7 cellular contexts compared by ENCODE assay signal in the genomic region with DNA sequence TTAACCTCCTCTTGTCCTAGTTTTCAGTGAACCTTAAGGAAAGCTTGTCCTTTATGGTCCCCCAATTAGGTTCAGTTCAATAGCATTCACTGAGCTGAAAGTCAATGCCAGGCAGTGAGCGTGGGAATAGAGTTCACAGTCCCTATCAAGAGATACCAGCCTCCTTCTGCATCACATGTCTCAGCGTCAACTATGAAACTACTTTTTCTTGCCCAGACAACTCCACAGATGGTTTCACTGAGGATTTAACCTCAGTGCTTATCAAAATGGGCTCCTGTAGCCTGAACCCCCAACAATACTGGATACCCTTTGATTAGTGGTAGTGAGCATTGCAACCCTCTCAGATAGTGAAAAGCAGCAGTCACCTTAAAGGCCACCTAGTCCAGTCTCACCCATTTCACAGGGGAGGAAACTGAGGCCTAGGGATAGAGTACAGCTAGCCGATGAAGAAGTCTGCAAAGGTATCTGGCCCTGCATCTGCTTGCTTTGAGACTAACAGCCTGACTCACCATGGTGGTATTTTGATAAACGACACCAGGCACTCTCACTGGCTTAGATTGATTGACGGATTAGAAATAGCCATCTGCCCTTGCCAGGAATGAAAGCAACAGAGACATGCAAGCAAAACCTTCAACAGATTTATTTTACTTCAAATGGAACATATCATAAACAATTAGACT. TPM values are rescaled to one million over a fixed set of nuclear protein-coding genes. Genes with fewer than 3 reads are reported as not detected.
DNase-seq lines count a peak whose midpoint lies in the region; ATAC-seq, FAIRE-seq and TF ChIP-seq lines count a peak whose summit lies in the region.

No MANE protein-coding gene starts in this region.

- TF ChIP-seq CTCF in dorsolateral prefrontal cortex (IDR thresholded peaks at IDR 0.05 in 54 of 56, conservative IDR thresholded peaks at IDR 0.05 in 2 of 56; ENCODE audit: low read depth in 1 of 56, partially characterized antibody in 56 of 56) (no peak), body of pancreas (IDR thresholded peaks at IDR 0.05) (no peak)

- in situ Hi-C loops in GM23248 (cut with MboI), result no loop called here

- no peak for DNase-seq in GM23248
- peak; percentile 43 for DNase-seq in OCI-M1 (lab: John Stamatoyannopoulos, UW)
- no peak for DNase-seq in dorsolateral prefrontal cortex
- peak; percentile 73 for DNase-seq in small intestine
- no peak for DNase-seq in body of pancreas
- no peak for DNase-seq in NCI-H2227 (lab: John Stamatoyannopoulos, UW; ENCODE audit: unreplicated experiment)

- TF ChIP-seq POLR2A in body of pancreas (IDR thresholded peaks at IDR 0.05), result no peak

- H3F3A ChIP-seq in GM23248 (ENCODE audit: insufficient read depth), result peaks cover 40% of the 10 kb centered on the region

- WGBS in GM23248 (ENCODE audit: low coverage in 1 of 2, low lambda C conversion rate in 2 of 2, missing lambda C conversion rate in 2 of 2), 2 experiments, result 51% methylated on average over 5 of the region's 5 CpGs
- WGBS in small intestine, 3 donors, result 15 to 52% (median 22%) methylated on average over 5 of the region's 5 CpGs
- 63 to 73% methylated on average over 5 of the region's 5 CpGs for WGBS in body of pancreas, 2 donors

- ATAC-seq in body of pancreas, result no peak
- no peak for ATAC-seq in GM21367 (IDR thresholded peaks at IDR 0.05; ENCODE audit: unreplicated experiment)

- no peak overlapping the region; the same call in 1 of the 2 replicates for H3K27ac ChIP-seq in GM23248
- peak overlapping the region in 51 of 59 donors; percentile 8 to 99 (median 96) for H3K27ac ChIP-seq in dorsolateral prefrontal cortex
- H3K27ac ChIP-seq in small intestine (ENCODE audit: low read depth in 1 of 2, low read length in 1 of 2), result peak overlapping the region; percentile 64 to 74
- peak overlapping the region in 1 of 4 donors; percentile 96 for H3K27ac ChIP-seq in body of pancreas

- H2AFZ ChIP-seq in GM23248, result no peak overlapping the region

- H3K4me3 ChIP-seq in GM23248 (no peak overlapping the region), dorsolateral prefrontal cortex (no peak overlapping the region), small intestine (ENCODE audit: low read depth in 1 of 2, low read length in 2 of 2) (no peak overlapping the region), body of pancreas (no peak overlapping the region)

- no peaks in the 10 kb centered on the region for H3K9me2 ChIP-seq in GM23248 (ENCODE audit: insufficient read depth)

- intact Hi-C loops in dorsolateral prefrontal cortex (cut with DNase I), result no loop called here
- intact Hi-C loops in body of pancreas (cut with DNase I), result no loop called here

- no peak overlapping the region for H3K9ac ChIP-seq in GM23248

- FAIRE-seq in small intestine (lab: Jason Lieb, UNC), result no peak

- H4K20me1 ChIP-seq in GM23248 (ENCODE audit: insufficient read depth), result no peaks in the 10 kb centered on the region

- H3K4me1 ChIP-seq in GM23248 (ENCODE audit: insufficient read depth) (peaks cover 41% of the 10 kb centered on the region), small intestine (ENCODE audit: control insufficient read depth in 2 of 2, insufficient read depth in 1 of 2, low read depth in 1 of 2, low read length in 1 of 2) (peaks cover 5 to 14% of the 10 kb centered on the region in 2 donors), body of pancreas (peaks cover 57% of the 10 kb centered on the region)

- H3K9me3 ChIP-seq in GM23248 (ENCODE audit: low read depth) (no peaks in the 10 kb centered on the region), small intestine (ENCODE audit: control insufficient read depth, low read depth) (no peaks in the 10 kb centered on the region), body of pancreas (no peaks in the 10 kb centered on the region)

- H3K27me3 ChIP-seq in GM23248 (replicated peaks; ENCODE audit: insufficient read depth), result no peaks in the 10 kb centered on the region
- no peaks in the 10 kb centered on the region for H3K27me3 ChIP-seq in dorsolateral prefrontal cortex
- no peaks in the 10 kb centered on the region for H3K27me3 ChIP-seq in small intestine (ENCODE audit: control insufficient read depth in 2 of 2, insufficient read depth in 2 of 2, low read length in 2 of 2)
- no peaks in the 10 kb centered on the region for H3K27me3 ChIP-seq in body of pancreas

- H3K79me2 ChIP-seq in GM23248 (ENCODE audit: insufficient read depth), result peaks cover 48% of the 10 kb centered on the region

- H3K36me3 ChIP-seq in GM23248 (ENCODE audit: low read depth) (no peaks in the 10 kb centered on the region), small intestine (ENCODE audit: control insufficient read depth in 2 of 2, insufficient read depth in 2 of 2, low read length in 2 of 2) (no peaks in the 10 kb centered on the region), body of pancreas (replicated peaks in 1 of 2; ENCODE audit: insufficient read depth in 1 of 2, low read depth in 2 of 2) (no peaks in the 10 kb centered on the region)

- peak overlapping the region; percentile 98 for H3K4me2 ChIP-seq in GM23248 (ENCODE audit: unreplicated experiment)

RNA-seq across cellular contexts. Expression of gene UBA3, which starts 1.6 kb away (rescaled TPM):
- 64.0 and 75.1 TPM in 2 replicates for total RNA-seq in GM23248 (2014; rRNA removed; shearing (Covaris generic))
- polyA plus RNA-seq in GM23248 (2016; fragmentation: Nextera tagmentation; extraction: Ambion mirVana), result 62.1 and 65.0 TPM in 2 replicates
- 10 to 100 TPM; 45.9 to 99.3 (median 65.9) TPM for total RNA-seq in dorsolateral prefrontal cortex
- polyA plus RNA-seq in small intestine, result 10 to 100 TPM; 32.2 to 45.8 (median 37.0) TPM
- 10 to 100 TPM; 23.3 to 47.5 TPM for total RNA-seq in body of pancreas

RNA-seq across cellular contexts. Expression of gene ARL6IP5, which starts 3.0 kb away (rescaled TPM):
- total RNA-seq in GM23248 (2014; rRNA removed; shearing (Covaris generic)), result 94.0 and 98.7 TPM in 2 replicates
- 174 and 178 TPM in 2 replicates for polyA plus RNA-seq in GM23248 (2016; fragmentation: Nextera tagmentation; extraction: Ambion mirVana)
- 100 to 1,000 TPM in 113 of 120 experiments, 10 to 100 TPM in 7; 51.3 to 182 (median 139) TPM for total RNA-seq in dorsolateral prefrontal cortex
- 10 to 100 TPM; 23.0 to 71.4 (median 50.1) TPM for polyA plus RNA-seq in small intestine
- total RNA-seq in body of pancreas, result 10 to 100 TPM; 34.6 to 73.9 TPM

RNA-seq across cellular contexts. Expression of gene TMF1, which starts 29.6 kb away (rescaled TPM):
- 27.0 and 35.2 TPM in 2 replicates for total RNA-seq in GM23248 (2014; rRNA removed; shearing (Covaris generic))
- polyA plus RNA-seq in GM23248 (2016; fragmentation: Nextera tagmentation; extraction: Ambion mirVana) (36.9 and 41.4 TPM in 2 replicates), small intestine (10 to 100 TPM in 2 of 3 donors, 1 to 10 TPM in 1; 9.5 to 12.5 (median 10.3) TPM)
- total RNA-seq in dorsolateral prefrontal cortex (10 to 100 TPM; 26.4 to 42.8 (median 33.8) TPM), body of pancreas (10 to 100 TPM; 16.8 to 17.1 TPM)

RNA-seq across cellular contexts. Expression of gene LMOD3, which starts 40.7 kb away (rescaled TPM):
- total RNA-seq in GM23248 (2014; rRNA removed; shearing (Covaris generic)), result not detected in 2 replicates
- polyA plus RNA-seq in GM23248 (2016; fragmentation: Nextera tagmentation; extraction: Ambion mirVana) (0.04 TPM in 1 of 2 replicates, not detected in the other), small intestine (under 1 TPM in 2 of 3 donors, not detected in 1; 0.09 to 0.27 TPM)
- total RNA-seq in dorsolateral prefrontal cortex (1 to 10 TPM in 7 of 120 experiments, under 1 TPM in 106, not detected in 7; 0.13 to 1.2 (median 0.44) TPM), body of pancreas (under 1 TPM in 1 of 2 donors, not detected in 1; 0.33 TPM)

Comparison
In these comparisons a context has a peak if more than half of its experiments do, and no peak if none do; other contexts are left out.
1. DNase-seq: peak in OCI-M1 (single experiment) and small intestine (single experiment); none in GM23248 (single experiment), dorsolateral prefrontal cortex (0 of 10), body of pancreas (0 of 4) and NCI-H2227 (single experiment).